Comparison of ENCODE assay signal across 8 cellular contexts in genomic region chr11:47981667-47982404, GRCh38. TPM values are rescaled to one million over a fixed set of nuclear protein-coding genes. Genes with fewer than 3 reads are reported as not detected.
DNase-seq lines count a peak whose midpoint lies in the region; ATAC-seq and TF ChIP-seq lines count a peak whose summit lies in the region.

No MANE protein-coding gene starts in this region.

- H3K27ac Mint-ChIP-seq in GM23338 (no peak overlapping the region), T-helper 17 cell (peak overlapping the region; percentile 79), progenitor cell of endocrine pancreas (peak overlapping the region; percentile 86)

- H3K27me3 Mint-ChIP-seq in GM23338 (ENCODE audit: insufficient read depth, low read depth, poor library complexity) (peaks cover 14% of the 10 kb centered on the region), T-helper 17 cell (no peaks in the 10 kb centered on the region), progenitor cell of endocrine pancreas (peaks cover 11% of the 10 kb centered on the region)

- no peaks in the 10 kb centered on the region; the same call in 1 of the 2 replicates for H3K36me3 ChIP-seq in GM23338 (ENCODE audit: insufficient read depth)

- H3K9me3 ChIP-seq in T-helper 17 cell (ENCODE audit: control insufficient read depth, low read length, poor library complexity, severe bottlenecking): no peaks in the 10 kb centered on the region

- TF ChIP-seq CTCF in GM23338 (conservative IDR thresholded peaks at IDR 0.05; ENCODE audit: low read depth in 2 of 2) (no peak), fibroblast of the aortic adventitia (IDR thresholded peaks at IDR 0.05; ENCODE audit: insufficient read depth, low read length) (no peak), progenitor cell of endocrine pancreas (IDR thresholded peaks at IDR 0.05; ENCODE audit: unreplicated experiment) (no peak)

- H3F3A ChIP-seq in GM23338 (replicated peaks; ENCODE audit: low read depth): peaks cover 13% of the 10 kb centered on the region

- H3K27me3 ChIP-seq in GM23338 (ENCODE audit: insufficient read depth): peaks cover 26% of the 10 kb centered on the region

- no peak for ATAC-seq in GM23338
- no peak for ATAC-seq in T-helper 17 cell

- H3K9me3 Mint-ChIP-seq in GM23338 (no peaks in the 10 kb centered on the region), progenitor cell of endocrine pancreas (ENCODE audit: low read depth) (no peaks in the 10 kb centered on the region)

- peaks cover 25% of the 10 kb centered on the region for H3K4me1 Mint-ChIP-seq in GM23338
- peaks cover 30% of the 10 kb centered on the region for H3K4me1 Mint-ChIP-seq in T-helper 17 cell
- H3K4me1 Mint-ChIP-seq in progenitor cell of endocrine pancreas (ENCODE audit: low read depth): peaks cover 17% of the 10 kb centered on the region

- no peak overlapping the region for H2AFZ ChIP-seq in GM23338

- DNase-seq in GM23338 (ENCODE audit: low spot score) (no peak), T-helper 17 cell (no peak), fibroblast of the aortic adventitia (ENCODE audit: low read depth) (no peak), progenitor cell of endocrine pancreas (ENCODE audit: low spot score, unreplicated experiment) (no peak), NCI-H146 treated with DMSO at 0.1 percent for 48 hours (lab: John Stamatoyannopoulos, UW; ENCODE audit: unreplicated experiment) (no peak), NCI-H345 treated with DMSO at 0.1 percent for 48 hours (lab: John Stamatoyannopoulos, UW; ENCODE audit: unreplicated experiment) (no peak), NCI-H82 treated with DMSO at 0.1 percent for 48 hours (lab: John Stamatoyannopoulos, UW; ENCODE audit: unreplicated experiment) (no peak), NCI-H524 treated with DMSO at 0.1 percent for 48 hours (lab: John Stamatoyannopoulos, UW) (no peak)

- H3K36me3 Mint-ChIP-seq in GM23338 (ENCODE audit: low read depth): no peaks in the 10 kb centered on the region; the same call in 2 of the 3 replicates
- H3K36me3 Mint-ChIP-seq in T-helper 17 cell (ENCODE audit: low read depth): no peaks in the 10 kb centered on the region
- no peaks in the 10 kb centered on the region for H3K36me3 Mint-ChIP-seq in progenitor cell of endocrine pancreas (ENCODE audit: insufficient read depth)

- 0 out of 2 replicates have a peak, but pooled peaks cover 3% of the 10 kb centered on the region for H4K20me1 ChIP-seq in GM23338 (replicated peaks; ENCODE audit: insufficient read depth)

- H3K4me3 ChIP-seq in GM23338: peak overlapping the region; percentile 76
- H3K4me3 ChIP-seq in fibroblast of the aortic adventitia (ENCODE audit: low read depth, low read length): peak overlapping the region; percentile 74

- peaks cover 43% of the 10 kb centered on the region for H3K79me2 ChIP-seq in GM23338 (replicated peaks; ENCODE audit: insufficient read depth)

- H3K4me1 ChIP-seq in GM23338 (ENCODE audit: insufficient read depth): peaks cover 3% of the 10 kb centered on the region; the same call in 1 of the 2 replicates

- peak overlapping the region; percentile 96 for H3K4me2 ChIP-seq in GM23338

- no peak overlapping the region for H3K27ac ChIP-seq in GM23338 (ENCODE audit: low read depth)

- H3K4me3 Mint-ChIP-seq in GM23338: peak overlapping the region; percentile 82
- H3K4me3 Mint-ChIP-seq in T-helper 17 cell: peak overlapping the region; percentile 90
- H3K4me3 Mint-ChIP-seq in progenitor cell of endocrine pancreas (ENCODE audit: low read depth): peak overlapping the region; percentile 79

- H3K9me2 ChIP-seq in GM23338 (ENCODE audit: insufficient read depth): no peaks in the 10 kb centered on the region

TF ChIP-seq in GM23338, 12 proteins besides CTCF, POLR2A, EP300 and RAD21:
- TF ChIP-seq ZNF114 (CRISPR knock-in tag; IDR thresholded peaks at IDR 0.05) (no peak), CREB1 (CRISPR knock-in tag; IDR thresholded peaks at IDR 0.05; ENCODE audit: low read depth) (no peak), ZNF331 (CRISPR knock-in tag; IDR thresholded peaks at IDR 0.05; ENCODE audit: low read depth) (no peak), ZNF462 (CRISPR knock-in tag; IDR thresholded peaks at IDR 0.05) (no peak), EZH2phosphoT487 (IDR thresholded peaks at IDR 0.05; ENCODE audit: unreplicated experiment) (no peak), STAT1 (IDR thresholded peaks at IDR 0.05; ENCODE audit: unreplicated experiment) (no peak)

RNA-seq across cellular contexts. Expression of gene PTPRJ, which starts 1.5 kb away (rescaled TPM):
- 14.0 and 16.0 TPM in 2 replicates for total RNA-seq in GM23338 (2014; rRNA removed; shearing (Covaris generic))
- 3.8 and 4.2 TPM in 2 replicates for polyA plus RNA-seq in GM23338 (2016; fragmentation: Nextera tagmentation; extraction: Ambion mirVana)
- total RNA-seq in T-helper 17 cell (10 to 100 TPM; 33.2 to 83.9 TPM), fibroblast of the aortic adventitia (ENCODE audit: low replicate concordance) (6.6 and 11.0 TPM in 2 replicates), progenitor cell of endocrine pancreas (18.9 and 19.1 TPM in 2 replicates)
